In genomic region chr6:154721460-154721859, GRCh38 we compare ENCODE assay signal across 14 cellular contexts. TPM values are rescaled to one million over a fixed set of nuclear protein-coding genes. Genes with fewer than 3 reads are reported as not detected.
A peak's percentile ranks its signal among the peaks of the same experiment; 100 is the strongest.
DNase-seq lines count a peak whose midpoint lies in the region; ATAC-seq, FAIRE-seq and TF ChIP-seq lines count a peak whose summit lies in the region.
"Had no signal": no experiment of that assay in that cellular context is flagged by ENCODE, and none has a peak within 500 bp of the region (broad histone marks: within the 10 kb centered on the region; RNA-seq: fewer than 3 reads in every experiment).

No MANE protein-coding gene starts in this region.

- peaks cover 6% of the 10 kb centered on the region for H3K4me1 ChIP-seq in astrocyte (ENCODE audit: insufficient read depth, low read length)
- peaks cover 2% of the 10 kb centered on the region for H3K4me1 ChIP-seq in mesenchymal stem cell (ENCODE audit: control insufficient read depth, insufficient read depth, low read depth, low read length)
- no peaks in the 10 kb centered on the region for H3K4me1 ChIP-seq in HepG2 (ENCODE audit: insufficient read depth, low read length)
- no peaks in the 10 kb centered on the region for H3K4me1 ChIP-seq in A673 (ENCODE audit: insufficient read depth, low read length, poor library complexity, severe bottlenecking)
- H3K4me1 ChIP-seq: BLaER1 treated with 17β-estradiol and CSF1 and Interleukin-3, amounts not matched to agents 10 nM and 100 nM; psoas muscle had no signal

- no peak overlapping the region for H3K4me3 Mint-ChIP-seq in astrocyte (ENCODE audit: unreplicated experiment)
- no peak overlapping the region for H3K4me3 Mint-ChIP-seq in progenitor cell of endocrine pancreas (ENCODE audit: low read depth)
- H3K4me3 Mint-ChIP-seq: stimulated activated naive CD8-positive, alpha-beta T cell treated with anti-CD3 and anti-CD28 coated beads, Interleukin-15, Interleukin-2, amounts not matched to agents 100 ng/mL and 50 ng/mL, for 24 hours had no signal

- no peak overlapping the region for H3K14ac ChIP-seq in mesenchymal stem cell (ENCODE audit: low read length in 2 of 2)

- no peak for TF ChIP-seq POLR2A in HepG2 (IDR thresholded peaks at IDR 0.05; ENCODE audit: insufficient read depth in 1 of 2, low read depth in 2 of 2, low read length in 2 of 2)

- no peak for TF ChIP-seq RAD21 in HepG2 (CRISPR knock-in tag; IDR thresholded peaks at IDR 0.05)

- in situ Hi-C loops in HepG2 (cut with HindIII; ENCODE audit: extremely low pct_ligation_motif_present, low pct_unique_long_range_greater_than_20kb): no loop called here

- WGBS in mesenchymal stem cell: 85% methylated on average over 4 of the region's 6 CpGs
- WGBS in HepG2 (ENCODE audit: low lambda C conversion rate): 55% methylated on average over 6 of the region's 6 CpGs

- no peak overlapping the region for H3K18ac ChIP-seq in mesenchymal stem cell (ENCODE audit: low read depth in 1 of 2, low read length in 2 of 2)

- H3K9me3 ChIP-seq in astrocyte (ENCODE audit: insufficient read depth, low read depth, low read length) (peaks cover 11% of the 10 kb centered on the region), mesenchymal stem cell (ENCODE audit: control insufficient read depth, low read length) (peaks cover 5% of the 10 kb centered on the region), HepG2 (ENCODE audit: low read length) (peaks cover 10% of the 10 kb centered on the region), A673 (ENCODE audit: low read depth, low read length, poor library complexity, severe bottlenecking) (no peaks in the 10 kb centered on the region)
- H3K9me3 ChIP-seq: psoas muscle had no signal

- CTCF ChIA-PET in HepG2 (lab: Yijun Ruan, JAX; ENCODE audit: low intra/inter-chr PET ratio, low total read pairs) (no interaction called here), A673 (lab: Charles Lee) (no interaction called here)

- no peaks in the 10 kb centered on the region for H3K79me1 ChIP-seq in mesenchymal stem cell (replicated peaks; ENCODE audit: low read length, poor library complexity, severe bottlenecking)

- BruUV-seq in HepG2 (replicated peaks; lab: Mats Ljungman, UMichigan) (no TSS peak), A673 (replicated peaks; lab: Mats Ljungman, UMichigan) (no TSS peak)

- H3K36me3 Mint-ChIP-seq in astrocyte (ENCODE audit: low read depth, unreplicated experiment) (no peaks in the 10 kb centered on the region), progenitor cell of endocrine pancreas (ENCODE audit: insufficient read depth) (no peaks in the 10 kb centered on the region)

- H3K4ac ChIP-seq in mesenchymal stem cell (ENCODE audit: low read depth in 1 of 2, low read length in 2 of 2): no peak overlapping the region

- peaks cover 3% of the 10 kb centered on the region for H3K4me1 Mint-ChIP-seq in astrocyte (ENCODE audit: low read depth, unreplicated experiment)
- no peaks in the 10 kb centered on the region for H3K4me1 Mint-ChIP-seq in progenitor cell of endocrine pancreas (ENCODE audit: low read depth)

- H4K91ac ChIP-seq in mesenchymal stem cell (ENCODE audit: low read length): no peak overlapping the region

- H3K23ac ChIP-seq in mesenchymal stem cell (ENCODE audit: low read length in 2 of 2): no peak overlapping the region

- POLR2A ChIA-PET in HepG2 (lab: Yijun Ruan, JAX) (no interaction called here), A673 (lab: Charles Lee; ENCODE audit: low non-redundant PET) (interaction anchor here (0.6 kb wide), 1 partner anchor 86 kb away, joined by 7 read pairs; no protein-coding TSS in a partner anchor)

- ATAC-seq in HG02571 (IDR thresholded peaks at IDR 0.05; ENCODE audit: unreplicated experiment): no peak
- ATAC-seq in HepG2: no peak
- ATAC-seq: psoas muscle had no signal

- no peak for TF ChIP-seq EP300 in HepG2 (IDR thresholded peaks at IDR 0.05; ENCODE audit: low read depth in 2 of 2, low read length in 2 of 2)
- no peak for TF ChIP-seq EP300 in HepG2 (CRISPR knock-in tag; IDR thresholded peaks at IDR 0.05; ENCODE audit: borderline replicate concordance)

- H3K4me3 ChIP-seq in astrocyte (ENCODE audit: insufficient read depth, low read depth, low read length) (no peak overlapping the region), mesenchymal stem cell (ENCODE audit: insufficient read depth in 1 of 2, low read depth in 1 of 2, low read length in 2 of 2) (no peak overlapping the region), HepG2 (replicated peaks in 1 of 3; ENCODE audit: insufficient read depth in 1 of 3, low read depth in 2 of 3, low read length in 3 of 3) (no peak overlapping the region), A673 (ENCODE audit: low read depth, low read length, poor library complexity, severe bottlenecking) (no peak overlapping the region)
- H3K4me3 ChIP-seq: BLaER1 treated with 17β-estradiol and CSF1 and Interleukin-3, amounts not matched to agents 10 nM and 100 nM; psoas muscle had no signal

- DNase-seq in EH (ENCODE audit: low read depth): peak; percentile 71
- DNase-seq in M059J (ENCODE audit: low read depth): peak; percentile 99
- peak; percentile 95 for DNase-seq in astrocyte (ENCODE audit: low read depth)
- peak; percentile 51 for DNase-seq in mesenchymal stem cell
- DNase-seq in HepG2 (ENCODE audit: low spot score): no peak
- DNase-seq in A673 (ENCODE audit: low spot score): no peak
- no peak for DNase-seq in progenitor cell of endocrine pancreas (ENCODE audit: low spot score, unreplicated experiment)
- DNase-seq: central memory CD4-positive, alpha-beta T cell; GDM1; psoas muscle; stimulated activated CD4-positive, alpha-beta T cell treated with anti-CD3 and anti-CD28 coated beads, Interleukin-4, amount 100 ng/mL, for 24 hours had no signal

- no peak overlapping the region for H2BK15ac ChIP-seq in mesenchymal stem cell (ENCODE audit: low read depth, poor library complexity, severe bottlenecking)

- H3K27ac ChIP-seq in astrocyte (ENCODE audit: low read depth, low read length) (no peak overlapping the region), mesenchymal stem cell (ENCODE audit: low read length, poor library complexity, severe bottlenecking) (no peak overlapping the region), HepG2 (ENCODE audit: extremely low read length, insufficient read depth, low read length) (no peak overlapping the region), A673 (ENCODE audit: low read depth, low read length, poor library complexity, severe bottlenecking) (no peak overlapping the region)
- H3K27ac ChIP-seq: BLaER1 treated with 17β-estradiol and CSF1 and Interleukin-3, amounts not matched to agents 10 nM and 100 nM; psoas muscle had no signal

- H4K8ac ChIP-seq in mesenchymal stem cell (ENCODE audit: low read length): no peak overlapping the region

- no peak overlapping the region for H2AK5ac ChIP-seq in mesenchymal stem cell (ENCODE audit: low read length, severe bottlenecking)

- H3K9me3 Mint-ChIP-seq in astrocyte (ENCODE audit: unreplicated experiment) (peaks cover 19% of the 10 kb centered on the region), progenitor cell of endocrine pancreas (ENCODE audit: low read depth) (peaks cover 4% of the 10 kb centered on the region)

- no peak overlapping the region for H3K9ac ChIP-seq in astrocyte (ENCODE audit: low read length)
- no peak overlapping the region for H3K9ac ChIP-seq in mesenchymal stem cell (ENCODE audit: low read length)
- H3K9ac ChIP-seq in HepG2 (ENCODE audit: insufficient read depth, low read depth, low read length): no peak overlapping the region
- H3K9ac ChIP-seq: BLaER1 treated with 17β-estradiol and CSF1 and Interleukin-3, amounts not matched to agents 10 nM and 100 nM had no signal

- H2BK120ac ChIP-seq in mesenchymal stem cell (ENCODE audit: low read depth, low read length): no peak overlapping the region

- H3K27me3 Mint-ChIP-seq in astrocyte (ENCODE audit: low read depth, unreplicated experiment): no peaks in the 10 kb centered on the region
- H3K27me3 Mint-ChIP-seq in progenitor cell of endocrine pancreas: no peaks in the 10 kb centered on the region

- intact Hi-C loops in HepG2 (cut with micrococcal nuclease; ENCODE audit: unreplicated experiment): no loop called here
- intact Hi-C loops in A673 (cut with micrococcal nuclease; ENCODE audit: unreplicated experiment): no loop called here

- FAIRE-seq in astrocyte (lab: Jason Lieb, UNC) (peak; percentile 47), HepG2 (lab: Jason Lieb, UNC) (no peak)

- peak overlapping the region; percentile 83 for H3K27ac Mint-ChIP-seq in astrocyte (ENCODE audit: unreplicated experiment)
- H3K27ac Mint-ChIP-seq in progenitor cell of endocrine pancreas: no peak overlapping the region
- H3K27ac Mint-ChIP-seq: stimulated activated naive CD8-positive, alpha-beta T cell treated with anti-CD3 and anti-CD28 coated beads, Interleukin-15, Interleukin-2, amounts not matched to agents 100 ng/mL and 50 ng/mL, for 24 hours had no signal

- H3K36me3 ChIP-seq in astrocyte (ENCODE audit: insufficient read depth, low read length) (no peaks in the 10 kb centered on the region), mesenchymal stem cell (ENCODE audit: control insufficient read depth in 1 of 2, insufficient read depth in 2 of 2, low read depth in 1 of 2, low read length in 2 of 2) (no peaks in the 10 kb centered on the region), HepG2 (replicated peaks in 1 of 2; ENCODE audit: control insufficient read depth in 1 of 2, insufficient read depth in 2 of 2, low read length in 2 of 2) (no peaks in the 10 kb centered on the region), A673 (ENCODE audit: insufficient read depth, low read length, poor library complexity, severe bottlenecking) (no peaks in the 10 kb centered on the region)
- H3K36me3 ChIP-seq: BLaER1 treated with 17β-estradiol and CSF1 and Interleukin-3, amounts not matched to agents 10 nM and 100 nM had no signal

- H3K4me2 ChIP-seq in astrocyte (ENCODE audit: low read length) (peak overlapping the region; percentile 72), mesenchymal stem cell (ENCODE audit: low read length, poor library complexity, severe bottlenecking) (no peak overlapping the region), HepG2 (ENCODE audit: low read depth, low read length) (no peak overlapping the region)
- H3K4me2 ChIP-seq: BLaER1 treated with 17β-estradiol and CSF1 and Interleukin-3, amounts not matched to agents 10 nM and 100 nM had no signal

- H3K79me2 ChIP-seq in astrocyte (ENCODE audit: insufficient read depth, low read length) (no peaks in the 10 kb centered on the region), HepG2 (ENCODE audit: insufficient read depth, low read length) (no peaks in the 10 kb centered on the region)

- H2BK5ac ChIP-seq in mesenchymal stem cell (ENCODE audit: low read depth, low read length, poor library complexity, severe bottlenecking): no peak overlapping the region

- H2AFZ ChIP-seq in astrocyte (ENCODE audit: low read depth, low read length): no peak overlapping the region
- H2AFZ ChIP-seq in mesenchymal stem cell (ENCODE audit: low read depth, low read length): no peak overlapping the region
- H2AFZ ChIP-seq in HepG2 (ENCODE audit: low read length): no peak overlapping the region

- TF ChIP-seq CTCF in astrocyte (IDR thresholded peaks at IDR 0.05; ENCODE audit: insufficient read depth, low read depth, low read length): no peak
- no peak for TF ChIP-seq CTCF in HepG2 (CRISPR knock-in tag; IDR thresholded peaks at IDR 0.05)
- no peak for TF ChIP-seq CTCF in A673 (conservative IDR thresholded peaks at IDR 0.05; ENCODE audit: low read depth, low read length)
- TF ChIP-seq CTCF in progenitor cell of endocrine pancreas (IDR thresholded peaks at IDR 0.05; ENCODE audit: unreplicated experiment): no peak

- H4K20me1 ChIP-seq in astrocyte (ENCODE audit: insufficient read depth, low read length): no peaks in the 10 kb centered on the region
- no peaks in the 10 kb centered on the region for H4K20me1 ChIP-seq in HepG2 (ENCODE audit: insufficient read depth, low read length)
- H4K20me1 ChIP-seq: BLaER1 treated with 17β-estradiol and CSF1 and Interleukin-3, amounts not matched to agents 10 nM and 100 nM had no signal

- H3K27me3 ChIP-seq in astrocyte (ENCODE audit: insufficient read depth, low read length) (peaks cover 19% of the 10 kb centered on the region), mesenchymal stem cell (ENCODE audit: control insufficient read depth in 1 of 2, insufficient read depth in 1 of 2, low read length in 2 of 2) (no peaks in the 10 kb centered on the region), HepG2 (ENCODE audit: control insufficient read depth in 1 of 2, insufficient read depth in 2 of 2, low read length in 2 of 2) (no peaks in the 10 kb centered on the region; a peak in 1 of 5 replicates), A673 (replicated peaks; ENCODE audit: insufficient read depth, low read depth, low read length, poor library complexity) (no peaks in the 10 kb centered on the region)
- H3K27me3 ChIP-seq: BLaER1 treated with 17β-estradiol and CSF1 and Interleukin-3, amounts not matched to agents 10 nM and 100 nM had no signal

- no peak overlapping the region for H2BK12ac ChIP-seq in mesenchymal stem cell (ENCODE audit: low read length in 2 of 2)

RNA-seq across cellular contexts. Expression of gene SCAF8, which starts 11.8 kb away (rescaled TPM):
- total RNA-seq in M059J (2014; rRNA removed; shearing (Covaris generic)): 24.8 and 38.5 TPM in 2 replicates
- total RNA-seq in astrocyte (36.0 and 36.2 TPM in 2 replicates), HepG2 (2016; rRNA removed; fragmentation: Illumina TruSeq; extraction: Trizol) (40.8 and 47.3 TPM in 2 replicates), A673 (2021) (49.5 and 51.5 TPM in 2 replicates), progenitor cell of endocrine pancreas (69.5 and 70.2 TPM in 2 replicates)
- 18.9 TPM for polyA plus RNA-seq in mesenchymal stem cell (2013, experiment 1 of 2)
- polyA plus RNA-seq in mesenchymal stem cell (2013, experiment 2 of 2): 18.8 TPM
- 26.0 and 29.0 TPM in 2 replicates for total RNA-seq in HepG2 (2016; cell fraction: cytosol; rRNA removed; fragmentation: Illumina TruSeq; extraction: Trizol; ENCODE audit: low read depth)
- 40.5 and 41.2 TPM in 2 replicates for total RNA-seq in HepG2 (2016; cell fraction: insoluble cytoplasmic fraction; rRNA removed; fragmentation: Illumina TruSeq; extraction: Trizol)
- total RNA-seq in HepG2 (2016; cell fraction: membrane; rRNA removed; fragmentation: Illumina TruSeq; extraction: Trizol): 28.7 and 35.1 TPM in 2 replicates
- 50.1 and 57.5 TPM in 2 replicates for total RNA-seq in HepG2 (2016; cell fraction: nucleus; rRNA removed; fragmentation: Illumina TruSeq; extraction: Trizol)
- polyA plus RNA-seq in HepG2 (2011; rRNA removed): 15.3 and 15.9 TPM in 2 replicates
- polyA plus RNA-seq in HepG2 (2011; cell fraction: cytosol; rRNA removed): 8.6 and 12.5 TPM in 2 replicates
- polyA plus RNA-seq in HepG2 (2011; cell fraction: nucleus; rRNA removed): 18.2 and 21.0 TPM in 2 replicates
- polyA plus RNA-seq in HepG2 (2012): 18.5 and 22.9 TPM in 2 replicates
- 1.1 and 1.3 TPM in 2 replicates for polyA plus RNA-seq in HepG2 (2016; cell fraction: cytosol; fragmentation: Illumina TruSeq; extraction: Trizol; ENCODE audit: low read depth)
- 29.6 and 35.5 TPM in 2 replicates for polyA plus RNA-seq in HepG2 (2016; cell fraction: insoluble cytoplasmic fraction; fragmentation: Illumina TruSeq; extraction: Trizol; ENCODE audit: low read depth)
- polyA plus RNA-seq in HepG2 (2016; cell fraction: membrane; fragmentation: Illumina TruSeq; extraction: Trizol; ENCODE audit: low read depth): 4.5 and 5.1 TPM in 2 replicates
- polyA plus RNA-seq in HepG2 (2016; cell fraction: nucleus; fragmentation: Illumina TruSeq; extraction: Trizol; ENCODE audit: insufficient read depth, low read depth): 46.1 and 46.5 TPM in 2 replicates
- polyA minus RNA-seq in HepG2 (2011; rRNA and poly(A)+ RNA removed; ENCODE audit: low replicate concordance): 13.0 and 26.4 TPM in 2 replicates
- 29.2 and 29.5 TPM in 2 replicates for polyA minus RNA-seq in HepG2 (2011; cell fraction: cytosol; rRNA and poly(A)+ RNA removed)
- 91.9 and 92.7 TPM in 2 replicates for polyA minus RNA-seq in HepG2 (2011; cell fraction: nucleus; rRNA and poly(A)+ RNA removed)

Comparison
In these comparisons a context has a peak if more than half of its experiments do, and no peak if none do; other contexts are left out.
1. DNase-seq: peak in EH (single experiment), M059J (single experiment), astrocyte (single experiment) and mesenchymal stem cell (single experiment); none in HepG2 (single experiment), A673 (single experiment) and progenitor cell of endocrine pancreas (single experiment).